ENCODE assay signal across 10 cellular contexts in the genomic region with DNA sequence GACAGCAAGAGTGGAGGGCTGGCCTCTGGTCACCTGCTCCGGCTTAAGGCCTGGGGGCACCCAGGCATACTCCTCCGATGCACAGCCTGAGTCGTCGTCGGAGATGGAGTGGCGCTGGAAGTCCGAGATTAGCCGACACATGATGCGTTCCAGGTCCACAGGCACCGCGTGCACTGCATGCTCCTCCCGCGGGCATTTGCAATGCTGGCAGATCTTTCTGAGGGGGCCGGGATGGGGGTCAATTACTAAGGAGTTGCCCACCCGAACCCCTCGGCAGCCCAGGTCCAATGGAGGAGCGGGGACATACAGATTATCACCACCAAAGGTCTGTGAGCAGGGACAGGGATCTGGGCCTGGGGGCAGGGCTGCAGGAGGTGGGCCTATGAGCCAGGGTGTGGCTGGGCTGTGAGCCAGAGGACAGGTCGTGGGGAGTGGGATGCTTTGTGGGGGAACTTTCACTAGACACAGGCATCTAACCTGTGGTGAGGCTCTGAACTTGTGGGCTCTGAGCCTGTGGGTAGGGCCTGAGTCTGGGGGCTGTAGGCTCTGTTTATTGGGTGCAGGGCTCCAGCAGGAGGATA. TPM values are rescaled to one million over a fixed set of nuclear protein-coding genes. Genes with fewer than 3 reads are reported as not detected.
A peak's percentile ranks its signal among the peaks of the same experiment; 100 is the strongest.
DNase-seq lines count a peak whose midpoint lies in the region; ATAC-seq lines count a peak whose summit lies in the region.
"Had no signal": no experiment of that assay in that cellular context is flagged by ENCODE, and none has a peak within 500 bp of the region (broad histone marks: within the 10 kb centered on the region; RNA-seq: fewer than 3 reads in every experiment).

No MANE protein-coding gene starts in this region.

- H3K27ac Mint-ChIP-seq in activated CD4-positive, alpha-beta T cell treated with anti-CD3 and anti-CD28 coated beads for 36 hours, result no peak overlapping the region
- peak overlapping the region; percentile 46 for H3K27ac Mint-ChIP-seq in activated T-helper 2 cell treated with anti-CD3 and anti-CD28 coated beads, Interferon-gamma antibody, Interleukin-2, Interleukin-4, amounts not matched to agents 10 μg/mL and 5 μg/mL and 100 μg/mL, durations not matched to agents 14 hours and 24 hours and 36 hours
- H3K27ac Mint-ChIP-seq in stimulated activated naive CD8-positive, alpha-beta T cell treated with anti-CD3 and anti-CD28 coated beads, Interleukin-15, amount 100 ng/mL, for 72 hours, result no peak overlapping the region

- H3K36me3 Mint-ChIP-seq in activated CD4-positive, alpha-beta T cell treated with anti-CD3 and anti-CD28 coated beads for 36 hours (ENCODE audit: low read depth), result peaks cover 18% of the 10 kb centered on the region
- peaks cover 37% of the 10 kb centered on the region for H3K36me3 Mint-ChIP-seq in activated T-helper 2 cell treated with anti-CD3 and anti-CD28 coated beads, Interferon-gamma antibody, Interleukin-2, Interleukin-4, amounts not matched to agents 10 μg/mL and 5 μg/mL and 100 μg/mL, durations not matched to agents 14 hours and 24 hours and 36 hours (ENCODE audit: low read depth)

- POLR2A ChIA-PET in activated CD4-positive, alpha-beta T cell treated with anti-CD3 and anti-CD28 coated beads for 36 hours (lab: Charles Lee), result no interaction called here

- CTCF ChIA-PET in activated CD4-positive, alpha-beta T cell treated with anti-CD3 and anti-CD28 coated beads for 36 hours (lab: Charles Lee), result interaction anchor here (1.1 kb wide), 2 partner anchors 11 to 12 kb away, joined by 3 read pairs; a partner anchor contains a TSS

- H3K9me3 Mint-ChIP-seq in activated CD4-positive, alpha-beta T cell treated with anti-CD3 and anti-CD28 coated beads for 36 hours (ENCODE audit: low read depth), result no peaks in the 10 kb centered on the region
- no peaks in the 10 kb centered on the region for H3K9me3 Mint-ChIP-seq in activated T-helper 2 cell treated with anti-CD3 and anti-CD28 coated beads, Interferon-gamma antibody, Interleukin-2, Interleukin-4, amounts not matched to agents 10 μg/mL and 5 μg/mL and 100 μg/mL, durations not matched to agents 14 hours and 24 hours and 36 hours
- H3K9me3 Mint-ChIP-seq in stimulated activated naive CD8-positive, alpha-beta T cell treated with anti-CD3 and anti-CD28 coated beads, Interleukin-15, amount 100 ng/mL, for 72 hours, result no peaks in the 10 kb centered on the region

- DNase-seq in activated CD4-positive, alpha-beta T cell treated with anti-CD3 and anti-CD28 coated beads for 36 hours, result peak; percentile 30
- no peak for DNase-seq in activated CD4-positive, alpha-beta T cell treated with anti-CD3 and anti-CD28 coated beads, Interleukin-2, amount 50 U/mL, for 48 hours
- no peak for DNase-seq in activated T-helper 2 cell treated with anti-CD3 and anti-CD28 coated beads, Interferon-gamma antibody, Interleukin-2, Interleukin-4, amounts not matched to agents 10 μg/mL and 5 μg/mL and 100 μg/mL, durations not matched to agents 14 hours and 24 hours and 36 hours (ENCODE audit: low spot score)
- DNase-seq in right cardiac atrium (peak in 2 of 3 donors; percentile 72 to 73), kidney glomerular epithelial cell (lab: John Stamatoyannopoulos, UW) (no peak)
- no peak for DNase-seq in stimulated activated naive CD8-positive, alpha-beta T cell treated with anti-CD3 and anti-CD28 coated beads, Interleukin-15, amount 100 ng/mL, for 72 hours
- no peak for DNase-seq in stimulated activated CD8-positive, alpha-beta memory T cell treated with anti-CD3 and anti-CD28 coated beads, Interleukin-4, amount 100 ng/mL, for 48 hours
- DNase-seq: activated CD4-positive, alpha-beta T cell treated with anti-CD3 and anti-CD28 coated beads, Interleukin-2, amount 50 U/mL, for 4 hours; effector memory CD4-positive, alpha-beta T cell had no signal

- H3K4me1 Mint-ChIP-seq in activated CD4-positive, alpha-beta T cell treated with anti-CD3 and anti-CD28 coated beads for 36 hours, result peaks cover 12% of the 10 kb centered on the region
- peaks cover 14% of the 10 kb centered on the region for H3K4me1 Mint-ChIP-seq in activated T-helper 2 cell treated with anti-CD3 and anti-CD28 coated beads, Interferon-gamma antibody, Interleukin-2, Interleukin-4, amounts not matched to agents 10 μg/mL and 5 μg/mL and 100 μg/mL, durations not matched to agents 14 hours and 24 hours and 36 hours (ENCODE audit: low read depth)
- peaks cover 39% of the 10 kb centered on the region for H3K4me1 Mint-ChIP-seq in stimulated activated naive CD8-positive, alpha-beta T cell treated with anti-CD3 and anti-CD28 coated beads, Interleukin-15, amount 100 ng/mL, for 72 hours

- no peaks in the 10 kb centered on the region for H3K9me3 ChIP-seq in right cardiac atrium (ENCODE audit: control insufficient read depth, low read length)

- peak overlapping the region; percentile 86 for H3K4me3 Mint-ChIP-seq in activated CD4-positive, alpha-beta T cell treated with anti-CD3 and anti-CD28 coated beads for 36 hours
- H3K4me3 Mint-ChIP-seq in activated T-helper 2 cell treated with anti-CD3 and anti-CD28 coated beads, Interferon-gamma antibody, Interleukin-2, Interleukin-4, amounts not matched to agents 10 μg/mL and 5 μg/mL and 100 μg/mL, durations not matched to agents 14 hours and 24 hours and 36 hours (ENCODE audit: low read depth), result peak overlapping the region; percentile 37
- H3K4me3 Mint-ChIP-seq in stimulated activated naive CD8-positive, alpha-beta T cell treated with anti-CD3 and anti-CD28 coated beads, Interleukin-15, amount 100 ng/mL, for 72 hours, result peak overlapping the region; percentile 29 to 86

- intact Hi-C loops in activated CD4-positive, alpha-beta T cell treated with anti-CD3 and anti-CD28 coated beads for 36 hours (cut with DNase I, micrococcal nuclease), result loop anchor here in 1 of 2 experiments (1.0 kb wide), 1 partner anchor 11 kb away; no protein-coding TSS in a partner anchor
- intact Hi-C loops in activated T-helper 2 cell treated with anti-CD3 and anti-CD28 coated beads, Interferon-gamma antibody, Interleukin-2, Interleukin-4, amounts not matched to agents 10 μg/mL and 5 μg/mL and 100 μg/mL, durations not matched to agents 14 hours and 24 hours and 36 hours (cut with micrococcal nuclease), result no loop called here
- intact Hi-C loops in right cardiac atrium (cut with DNase I), result no loop called here

- no peaks in the 10 kb centered on the region for H3K27me3 ChIP-seq in right cardiac atrium (ENCODE audit: control insufficient read depth, insufficient read depth)

- 76% methylated on average over 18 of the region's 18 CpGs for WGBS in right cardiac atrium

- H3K4me3 ChIP-seq in right cardiac atrium (ENCODE audit: low read length), result no peak overlapping the region

- H3K4me1 ChIP-seq in right cardiac atrium (ENCODE audit: control insufficient read depth, insufficient read depth, low read length), result peaks cover 4% of the 10 kb centered on the region

- no peaks in the 10 kb centered on the region for H3K27me3 Mint-ChIP-seq in activated CD4-positive, alpha-beta T cell treated with anti-CD3 and anti-CD28 coated beads for 36 hours
- no peaks in the 10 kb centered on the region for H3K27me3 Mint-ChIP-seq in activated T-helper 2 cell treated with anti-CD3 and anti-CD28 coated beads, Interferon-gamma antibody, Interleukin-2, Interleukin-4, amounts not matched to agents 10 μg/mL and 5 μg/mL and 100 μg/mL, durations not matched to agents 14 hours and 24 hours and 36 hours (ENCODE audit: low read depth)
- no peaks in the 10 kb centered on the region for H3K27me3 Mint-ChIP-seq in stimulated activated naive CD8-positive, alpha-beta T cell treated with anti-CD3 and anti-CD28 coated beads, Interleukin-15, amount 100 ng/mL, for 72 hours

- ATAC-seq in activated CD4-positive, alpha-beta T cell treated with anti-CD3 and anti-CD28 coated beads for 36 hours, result no peak
- ATAC-seq in right cardiac atrium (peak in 1 of 2 donors; percentile 2), HG03196 (IDR thresholded peaks at IDR 0.05; ENCODE audit: unreplicated experiment) (no peak)
- no peak for ATAC-seq in stimulated activated naive CD8-positive, alpha-beta T cell treated with anti-CD3 and anti-CD28 coated beads, Interleukin-15, amount 100 ng/mL, for 72 hours

- H3K27ac ChIP-seq in right cardiac atrium (ENCODE audit: low read length), result peak overlapping the region; percentile 46

RNA-seq across cellular contexts. Expression of a gene that starts 2.4 kb away (rescaled TPM):
- total RNA-seq in activated CD4-positive, alpha-beta T cell treated with anti-CD3 and anti-CD28 coated beads for 36 hours, result 10 to 100 TPM; 22.3 to 23.0 TPM
- 24.5 and 26.9 TPM in 2 replicates for total RNA-seq in activated T-helper 2 cell treated with anti-CD3 and anti-CD28 coated beads, Interferon-gamma antibody, Interleukin-2, Interleukin-4, amounts not matched to agents 10 μg/mL and 5 μg/mL and 100 μg/mL, durations not matched to agents 14 hours and 24 hours and 36 hours
- 10 to 100 TPM in 3 of 4 donors, 1 to 10 TPM in 1; 9.0 to 12.1 (median 11.0) TPM for total RNA-seq in right cardiac atrium
- 8.5 TPM for polyA plus RNA-seq in right cardiac atrium

RNA-seq across cellular contexts. Expression of a gene that starts 12.1 kb away (rescaled TPM):
- 100 to 1,000 TPM; 174 to 202 TPM for total RNA-seq in activated CD4-positive, alpha-beta T cell treated with anti-CD3 and anti-CD28 coated beads for 36 hours
- 112 and 116 TPM in 2 replicates for total RNA-seq in activated T-helper 2 cell treated with anti-CD3 and anti-CD28 coated beads, Interferon-gamma antibody, Interleukin-2, Interleukin-4, amounts not matched to agents 10 μg/mL and 5 μg/mL and 100 μg/mL, durations not matched to agents 14 hours and 24 hours and 36 hours
- 10 to 100 TPM; 83.0 to 96.4 (median 87.0) TPM for total RNA-seq in right cardiac atrium
- polyA plus RNA-seq in right cardiac atrium, result 89.0 TPM

RNA-seq across cellular contexts. Expression of a gene that starts 16.2 kb away (rescaled TPM):
- total RNA-seq in activated CD4-positive, alpha-beta T cell treated with anti-CD3 and anti-CD28 coated beads for 36 hours, result 1 to 10 TPM; 7.2 to 8.5 TPM
- 3.8 and 4.3 TPM in 2 replicates for total RNA-seq in activated T-helper 2 cell treated with anti-CD3 and anti-CD28 coated beads, Interferon-gamma antibody, Interleukin-2, Interleukin-4, amounts not matched to agents 10 μg/mL and 5 μg/mL and 100 μg/mL, durations not matched to agents 14 hours and 24 hours and 36 hours
- total RNA-seq in right cardiac atrium, result 1 to 10 TPM; 2.1 to 3.1 (median 2.4) TPM
- polyA plus RNA-seq in right cardiac atrium, result 3.0 TPM

RNA-seq across cellular contexts. Expression of a gene that starts 21.2 kb away (rescaled TPM):
- 1 to 10 TPM in 1 of 2 experiments, under 1 TPM in 1; 0.49 to 1.3 TPM for total RNA-seq in activated CD4-positive, alpha-beta T cell treated with anti-CD3 and anti-CD28 coated beads for 36 hours
- 1.6 and 2.1 TPM in 2 replicates for total RNA-seq in activated T-helper 2 cell treated with anti-CD3 and anti-CD28 coated beads, Interferon-gamma antibody, Interleukin-2, Interleukin-4, amounts not matched to agents 10 μg/mL and 5 μg/mL and 100 μg/mL, durations not matched to agents 14 hours and 24 hours and 36 hours
- 10 to 100 TPM in 3 of 4 donors, 1 to 10 TPM in 1; 9.0 to 16.6 (median 15.4) TPM for total RNA-seq in right cardiac atrium
- polyA plus RNA-seq in right cardiac atrium, result 16.5 TPM

RNA-seq across cellular contexts. Expression of a gene that starts 49.3 kb away (rescaled TPM):
- total RNA-seq in activated CD4-positive, alpha-beta T cell treated with anti-CD3 and anti-CD28 coated beads for 36 hours, result under 1 TPM; 0.65 to 0.87 TPM
- 0.23 and 0.32 TPM in 2 replicates for total RNA-seq in activated T-helper 2 cell treated with anti-CD3 and anti-CD28 coated beads, Interferon-gamma antibody, Interleukin-2, Interleukin-4, amounts not matched to agents 10 μg/mL and 5 μg/mL and 100 μg/mL, durations not matched to agents 14 hours and 24 hours and 36 hours
- under 1 TPM; 0.17 to 0.78 (median 0.19) TPM for total RNA-seq in right cardiac atrium
- 0.09 TPM for polyA plus RNA-seq in right cardiac atrium

Comparison
In these comparisons a context has a peak if more than half of its experiments do, and no peak if none do; other contexts are left out.
1. DNase-seq: peak in activated CD4-positive, alpha-beta T cell treated with anti-CD3 and anti-CD28 coated beads for 36 hours (single experiment) and right cardiac atrium (2 of 3); none in activated CD4-positive, alpha-beta T cell treated with anti-CD3 and anti-CD28 coated beads, Interleukin-2, amount 50 U/mL, for 48 hours (0 of 2), activated T-helper 2 cell treated with anti-CD3 and anti-CD28 coated beads, Interferon-gamma antibody, Interleukin-2, Interleukin-4, amounts not matched to agents 10 μg/mL and 5 μg/mL and 100 μg/mL, durations not matched to agents 14 hours and 24 hours and 36 hours (single experiment), stimulated activated naive CD8-positive, alpha-beta T cell treated with anti-CD3 and anti-CD28 coated beads, Interleukin-15, amount 100 ng/mL, for 72 hours (0 of 2), kidney glomerular epithelial cell (single experiment) and stimulated activated CD8-positive, alpha-beta memory T cell treated with anti-CD3 and anti-CD28 coated beads, Interleukin-4, amount 100 ng/mL, for 48 hours (single experiment).
2. Peak in every context shown above with its lines, with median percentiles within 50 percentile points of each other: H3K4me3 Mint-ChIP-seq.